8 cellular contexts compared by ENCODE assay signal in the genomic region with DNA sequence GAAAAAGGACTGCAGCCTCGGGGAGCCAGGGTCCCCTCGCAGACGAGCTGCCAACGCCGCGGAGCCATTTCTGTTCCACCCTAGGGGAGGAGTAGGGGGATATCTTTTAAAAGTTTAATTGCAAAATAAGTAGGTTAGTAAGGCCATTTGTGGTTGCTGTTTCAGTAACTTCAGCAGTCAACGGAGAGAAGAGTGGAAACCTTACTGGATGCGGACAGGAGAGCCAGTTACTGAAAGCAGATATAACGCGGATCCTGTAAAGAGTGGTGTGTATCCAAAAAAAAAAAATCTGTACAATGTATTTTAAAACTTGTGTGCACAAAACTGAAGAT. TPM values are rescaled to one million over a fixed set of nuclear protein-coding genes. Genes with fewer than 3 reads are reported as not detected.
DNase-seq lines count a peak whose midpoint lies in the region; ATAC-seq, FAIRE-seq and TF ChIP-seq lines count a peak whose summit lies in the region.

No MANE protein-coding gene starts in this region.

- peaks cover 58% of the 10 kb centered on the region for H3K79me2 ChIP-seq in DND-41 (ENCODE audit: insufficient read depth, low read length)

- H3K4me2 ChIP-seq in DND-41 (ENCODE audit: insufficient read depth, low read length), result peak overlapping the region; percentile 82

- H3K4me3 ChIP-seq in DND-41 (ENCODE audit: low read depth in 1 of 2, low read length in 2 of 2), result peak overlapping the region; percentile 88 to 98
- H3K4me3 ChIP-seq in NT2/D1 (ENCODE audit: insufficient read length, low read depth), result peak overlapping the region; percentile 85
- peak overlapping the region; percentile 32 to 100 (median 65) for H3K4me3 ChIP-seq in pancreas

- H3K36me3 Mint-ChIP-seq in endothelial cell (ENCODE audit: low read depth, unreplicated experiment), result peaks cover 28% of the 10 kb centered on the region

- H3K27ac ChIP-seq in DND-41 (ENCODE audit: low read length), result peak overlapping the region; percentile 100
- H3K27ac ChIP-seq in pancreas, result peak overlapping the region; percentile 51 to 95 (median 85)

- DNase-seq in DND-41 (no peak), NT2/D1 (ENCODE audit: low read depth, low spot score) (peak; percentile 13), endothelial cell (ENCODE audit: low spot score) (no peak), pancreas (no peak), NCI-H526 (lab: John Stamatoyannopoulos, UW) (no peak), DMS153 (lab: John Stamatoyannopoulos, UW) (no peak)

- no peak for TF ChIP-seq CTCF in DND-41 (IDR thresholded peaks at IDR 0.05; ENCODE audit: borderline replicate concordance, extremely low read depth, low read length, poor library complexity, severe bottlenecking)
- TF ChIP-seq CTCF in endothelial cell (IDR thresholded peaks at IDR 0.05; ENCODE audit: unreplicated experiment), result no peak
- TF ChIP-seq CTCF in pancreas (IDR thresholded peaks at IDR 0.05), result no peak

- peak overlapping the region; percentile 74 for H3K27ac Mint-ChIP-seq in endothelial cell (ENCODE audit: unreplicated experiment)

- H3K9ac ChIP-seq in DND-41 (ENCODE audit: low read depth, low read length) (peak overlapping the region; percentile 98), NT2/D1 (ENCODE audit: insufficient read length, low read depth) (peak overlapping the region; percentile 97)

- H4K20me1 ChIP-seq in DND-41 (ENCODE audit: insufficient read depth, low read length), result peaks cover 41% of the 10 kb centered on the region

- no peak for ATAC-seq in DND-41 (ENCODE audit: insufficient read depth, low read depth)
- ATAC-seq in pancreas, result no peak
- ATAC-seq in HG03378 (IDR thresholded peaks at IDR 0.05; ENCODE audit: unreplicated experiment), result no peak
- no peak for ATAC-seq in esophagus mucosa

- no peak for FAIRE-seq in pancreas (lab: Jason Lieb, UNC)

- peak overlapping the region; percentile 99 for H3K4me3 Mint-ChIP-seq in endothelial cell (ENCODE audit: unreplicated experiment)

- H3K36me3 ChIP-seq in DND-41 (ENCODE audit: insufficient read depth, low read length) (peaks cover 38% of the 10 kb centered on the region), NT2/D1 (ENCODE audit: insufficient read depth, insufficient read length, low read length) (peaks cover 20% of the 10 kb centered on the region), pancreas (peaks cover 0 to 19% (median 7%) of the 10 kb centered on the region in 3 donors)

- intact Hi-C loops in pancreas (cut with DNase I), result no loop called here

- peaks cover 16% of the 10 kb centered on the region for H3K27me3 Mint-ChIP-seq in endothelial cell (ENCODE audit: unreplicated experiment)

- H3K9me3 Mint-ChIP-seq in endothelial cell (ENCODE audit: unreplicated experiment), result no peaks in the 10 kb centered on the region

- H3K4me1 ChIP-seq in DND-41 (ENCODE audit: insufficient read depth, low read length) (peaks cover 42% of the 10 kb centered on the region), NT2/D1 (ENCODE audit: insufficient read depth, insufficient read length) (no peaks in the 10 kb centered on the region), pancreas (no peaks in the 10 kb centered on the region)

- WGBS in pancreas, 2 donors, result 3 to 4% methylated on average over 10 of the region's 10 CpGs

- H2AFZ ChIP-seq in DND-41 (ENCODE audit: low read depth, low read length), result peak overlapping the region; percentile 88

- H3K4me1 Mint-ChIP-seq in endothelial cell (ENCODE audit: unreplicated experiment), result peaks cover 31% of the 10 kb centered on the region

- no peaks in the 10 kb centered on the region for H3K27me3 ChIP-seq in DND-41 (ENCODE audit: insufficient read depth, low read length, poor library complexity)
- H3K27me3 ChIP-seq in NT2/D1 (ENCODE audit: insufficient read depth, insufficient read length), result no peaks in the 10 kb centered on the region
- H3K27me3 ChIP-seq in pancreas, result no peaks in the 10 kb centered on the region

- no peaks in the 10 kb centered on the region for H3K9me3 ChIP-seq in DND-41 (ENCODE audit: insufficient read depth, low read length, severe bottlenecking)
- H3K9me3 ChIP-seq in NT2/D1 (ENCODE audit: insufficient read depth, low read length), result no peaks in the 10 kb centered on the region
- H3K9me3 ChIP-seq in pancreas, result no peaks in the 10 kb centered on the region

RNA-seq across cellular contexts. Expression of a gene that starts 0.8 kb away (rescaled TPM):
- total RNA-seq in endothelial cell (ENCODE audit: unreplicated experiment) (79.8 TPM), pancreas (100 to 1,000 TPM; 103 to 183 (median 138) TPM), esophagus mucosa (119 TPM)
- polyA plus RNA-seq in pancreas, result 10 to 100 TPM; 29.0 to 48.3 TPM
